Comparison of ENCODE assay signal across 8 cellular contexts in genomic region chr1:49136738-49137251, GRCh38.
"Had no signal": no experiment of that assay in that cellular context is flagged by ENCODE, and none has a peak within 500 bp of the region (broad histone marks: within the 10 kb centered on the region; RNA-seq: fewer than 3 reads in every experiment).

No MANE protein-coding gene starts in this region.

- FAIRE-seq: G401.6, GM12878, GM12891, GM12892, GM18507, GM19239 had no signal

- H3K4me3 ChIP-seq: GM12878 had no signal

- ATAC-seq: GM12878 had no signal

- DNase-seq: GDM1, GF-D8 had no signal
